In genomic region chr4:170259631-170260153, GRCh38 we compare ENCODE assay signal across 8 cellular contexts.
DNase-seq lines count a peak whose midpoint lies in the region; ATAC-seq lines count a peak whose summit lies in the region.

No MANE protein-coding gene starts in this region.

- H3K27me3 Mint-ChIP-seq in activated CD4-positive, alpha-beta T cell treated with anti-CD3 and anti-CD28 coated beads, Interleukin-2, amount 10 ng/mL, durations not matched to agents 24 days and 14 days: no peaks in the 10 kb centered on the region
- H3K27me3 Mint-ChIP-seq in activated T-helper 2 cell treated with anti-CD3 and anti-CD28 coated beads, Interferon-gamma antibody, Interleukin-2, Interleukin-4, amounts not matched to agents 10 μg/mL and 5 μg/mL and 100 μg/mL, durations not matched to agents 14 hours and 24 hours and 36 hours (ENCODE audit: low read depth): no peaks in the 10 kb centered on the region

- ATAC-seq in GM21423 (IDR thresholded peaks at IDR 0.05; ENCODE audit: unreplicated experiment) (peak; percentile 97), HG03571 (IDR thresholded peaks at IDR 0.05; ENCODE audit: unreplicated experiment) (peak; percentile 94), left ventricle myocardium superior (peak; percentile 27)

- intact Hi-C loops in activated CD4-positive, alpha-beta T cell treated with anti-CD3 and anti-CD28 coated beads, Interleukin-2, amount 10 ng/mL, durations not matched to agents 24 days and 14 days (cut with micrococcal nuclease): loop anchor here (2.0 kb wide), 1 partner anchor 121 kb away; no protein-coding TSS in a partner anchor
- intact Hi-C loops in activated T-helper 2 cell treated with anti-CD3 and anti-CD28 coated beads, Interferon-gamma antibody, Interleukin-2, Interleukin-4, amounts not matched to agents 10 μg/mL and 5 μg/mL and 100 μg/mL, durations not matched to agents 14 hours and 24 hours and 36 hours (cut with micrococcal nuclease): loop anchor here (2.0 kb wide), 1 partner anchor 121 kb away; no protein-coding TSS in a partner anchor
- intact Hi-C loops in left ventricle myocardium superior (cut with micrococcal nuclease): no loop called here

- H3K4me1 Mint-ChIP-seq in activated CD4-positive, alpha-beta T cell treated with anti-CD3 and anti-CD28 coated beads, Interleukin-2, amount 10 ng/mL, durations not matched to agents 24 days and 14 days: no peaks in the 10 kb centered on the region
- H3K4me1 Mint-ChIP-seq in activated T-helper 2 cell treated with anti-CD3 and anti-CD28 coated beads, Interferon-gamma antibody, Interleukin-2, Interleukin-4, amounts not matched to agents 10 μg/mL and 5 μg/mL and 100 μg/mL, durations not matched to agents 14 hours and 24 hours and 36 hours (ENCODE audit: low read depth): no peaks in the 10 kb centered on the region

- H3K36me3 Mint-ChIP-seq in activated CD4-positive, alpha-beta T cell treated with anti-CD3 and anti-CD28 coated beads, Interleukin-2, amount 10 ng/mL, durations not matched to agents 24 days and 14 days (ENCODE audit: low read depth): no peaks in the 10 kb centered on the region
- no peaks in the 10 kb centered on the region for H3K36me3 Mint-ChIP-seq in activated T-helper 2 cell treated with anti-CD3 and anti-CD28 coated beads, Interferon-gamma antibody, Interleukin-2, Interleukin-4, amounts not matched to agents 10 μg/mL and 5 μg/mL and 100 μg/mL, durations not matched to agents 14 hours and 24 hours and 36 hours (ENCODE audit: low read depth)

- no peaks in the 10 kb centered on the region for H3K9me3 Mint-ChIP-seq in activated CD4-positive, alpha-beta T cell treated with anti-CD3 and anti-CD28 coated beads, Interleukin-2, amount 10 ng/mL, durations not matched to agents 24 days and 14 days
- no peaks in the 10 kb centered on the region for H3K9me3 Mint-ChIP-seq in activated T-helper 2 cell treated with anti-CD3 and anti-CD28 coated beads, Interferon-gamma antibody, Interleukin-2, Interleukin-4, amounts not matched to agents 10 μg/mL and 5 μg/mL and 100 μg/mL, durations not matched to agents 14 hours and 24 hours and 36 hours

- DNase-seq in activated CD4-positive, alpha-beta T cell treated with anti-CD3 and anti-CD28 coated beads, Interleukin-2, amount 10 ng/mL, durations not matched to agents 24 days and 14 days: peak; percentile 82
- no peak for DNase-seq in activated CD4-positive, alpha-beta T cell treated with anti-CD3 and anti-CD28 coated beads, Interleukin-2, amount 50 U/mL, for 4 hours
- DNase-seq in NCI-H526 treated with DMSO at 0.1 percent for 48 hours (lab: John Stamatoyannopoulos, UW): peak; percentile 87
- DNase-seq in activated T-helper 2 cell treated with anti-CD3 and anti-CD28 coated beads, Interferon-gamma antibody, Interleukin-2, Interleukin-4, amounts not matched to agents 10 μg/mL and 5 μg/mL and 100 μg/mL, durations not matched to agents 14 hours and 24 hours and 36 hours (ENCODE audit: low spot score): peak; percentile 40
- no peak for DNase-seq in left ventricle myocardium superior
- DNase-seq in retina: peak; percentile 91

- H3K4me3 Mint-ChIP-seq in activated CD4-positive, alpha-beta T cell treated with anti-CD3 and anti-CD28 coated beads, Interleukin-2, amount 10 ng/mL, durations not matched to agents 24 days and 14 days: no peak overlapping the region
- H3K4me3 Mint-ChIP-seq in activated T-helper 2 cell treated with anti-CD3 and anti-CD28 coated beads, Interferon-gamma antibody, Interleukin-2, Interleukin-4, amounts not matched to agents 10 μg/mL and 5 μg/mL and 100 μg/mL, durations not matched to agents 14 hours and 24 hours and 36 hours (ENCODE audit: low read depth): no peak overlapping the region

- no peak overlapping the region for H3K27ac Mint-ChIP-seq in activated CD4-positive, alpha-beta T cell treated with anti-CD3 and anti-CD28 coated beads, Interleukin-2, amount 10 ng/mL, durations not matched to agents 24 days and 14 days
- no peak overlapping the region for H3K27ac Mint-ChIP-seq in activated T-helper 2 cell treated with anti-CD3 and anti-CD28 coated beads, Interferon-gamma antibody, Interleukin-2, Interleukin-4, amounts not matched to agents 10 μg/mL and 5 μg/mL and 100 μg/mL, durations not matched to agents 14 hours and 24 hours and 36 hours

Comparison
In these comparisons a context has a peak if more than half of its experiments do, and no peak if none do; other contexts are left out.
1. DNase-seq: peak in activated CD4-positive, alpha-beta T cell treated with anti-CD3 and anti-CD28 coated beads, Interleukin-2, amount 10 ng/mL, durations not matched to agents 24 days and 14 days (single experiment), NCI-H526 treated with DMSO at 0.1 percent for 48 hours (single experiment), activated T-helper 2 cell treated with anti-CD3 and anti-CD28 coated beads, Interferon-gamma antibody, Interleukin-2, Interleukin-4, amounts not matched to agents 10 μg/mL and 5 μg/mL and 100 μg/mL, durations not matched to agents 14 hours and 24 hours and 36 hours (single experiment) and retina (single experiment); none in activated CD4-positive, alpha-beta T cell treated with anti-CD3 and anti-CD28 coated beads, Interleukin-2, amount 50 U/mL, for 4 hours (0 of 2) and left ventricle myocardium superior (single experiment).
2. ATAC-seq: peak in every context shown above with its lines; median percentile 97 in GM21423; 94 in HG03571; 27 in left ventricle myocardium superior.